16 cellular contexts compared by ENCODE assay signal in genomic region chrX:113274801-113275200, GRCh38.
DNase-seq lines count a peak whose midpoint lies in the region; ATAC-seq and TF ChIP-seq lines count a peak whose summit lies in the region.
"Had no signal": no experiment of that assay in that cellular context is flagged by ENCODE, and none has a peak within 500 bp of the region (broad histone marks: within the 10 kb centered on the region; RNA-seq: fewer than 3 reads in every experiment).

No MANE protein-coding gene starts in this region.

- H3K79me2 ChIP-seq in DND-41 (ENCODE audit: insufficient read depth, low read length), result no peaks in the 10 kb centered on the region
- no peaks in the 10 kb centered on the region for H3K79me2 ChIP-seq in smooth muscle cell (ENCODE audit: low read depth)

- peaks cover 42% of the 10 kb centered on the region for H3K4me1 ChIP-seq in DND-41 (ENCODE audit: insufficient read depth, low read length)
- peaks cover 12% of the 10 kb centered on the region for H3K4me1 ChIP-seq in SJCRH30
- H3K4me1 ChIP-seq in smooth muscle cell (ENCODE audit: low read depth), result no peaks in the 10 kb centered on the region
- H3K4me1 ChIP-seq: BE2C had no signal

- H3K4me3 ChIP-seq in DND-41 (ENCODE audit: low read depth in 1 of 2, low read length in 2 of 2) (peak overlapping the region in 1 of 2 experiments; percentile 47; a peak in 2 of 4 replicates), SJCRH30 (no peak overlapping the region), smooth muscle cell (no peak overlapping the region)
- H3K4me3 ChIP-seq: GM23248 had no signal

- H3K9me3 ChIP-seq in DND-41 (ENCODE audit: insufficient read depth, low read length, severe bottlenecking), result no peaks in the 10 kb centered on the region
- no peaks in the 10 kb centered on the region for H3K9me3 ChIP-seq in KOPT-K1 (ENCODE audit: insufficient read depth, low read length, poor library complexity, severe bottlenecking)
- H3K9me3 ChIP-seq in SJCRH30 (replicated peaks), result no peaks in the 10 kb centered on the region
- H3K9me3 ChIP-seq in smooth muscle cell (replicated peaks; ENCODE audit: low read depth), result no peaks in the 10 kb centered on the region
- H3K9me3 ChIP-seq: BE2C had no signal

- intact Hi-C loops in activated CD4-positive, alpha-beta T cell treated with anti-CD3 and anti-CD28 coated beads for 36 hours (cut with DNase I, micrococcal nuclease), result no loop called here

- H3K9me3 Mint-ChIP-seq in activated CD4-positive, alpha-beta T cell treated with anti-CD3 and anti-CD28 coated beads for 36 hours (ENCODE audit: low read depth), result peaks cover 1% of the 10 kb centered on the region
- no peaks in the 10 kb centered on the region for H3K9me3 Mint-ChIP-seq in glutamatergic neuron (ENCODE audit: unreplicated experiment)
- H3K9me3 Mint-ChIP-seq: CD8-positive, alpha-beta T cell had no signal

- H3K4me3 Mint-ChIP-seq in activated CD4-positive, alpha-beta T cell treated with anti-CD3 and anti-CD28 coated beads for 36 hours, result no peak overlapping the region
- no peak overlapping the region for H3K4me3 Mint-ChIP-seq in glutamatergic neuron (ENCODE audit: unreplicated experiment)
- H3K4me3 Mint-ChIP-seq: CD8-positive, alpha-beta T cell had no signal

- no peak overlapping the region for H3K27ac Mint-ChIP-seq in activated CD4-positive, alpha-beta T cell treated with anti-CD3 and anti-CD28 coated beads for 36 hours
- no peak overlapping the region for H3K27ac Mint-ChIP-seq in glutamatergic neuron (ENCODE audit: unreplicated experiment)
- H3K27ac Mint-ChIP-seq: CD8-positive, alpha-beta T cell had no signal

- H3K27me3 ChIP-seq in DND-41 (ENCODE audit: insufficient read depth, low read length, poor library complexity), result no peaks in the 10 kb centered on the region
- H3K27me3 ChIP-seq in SJCRH30, result no peaks in the 10 kb centered on the region
- no peaks in the 10 kb centered on the region for H3K27me3 ChIP-seq in smooth muscle cell (ENCODE audit: low read depth)
- H3K27me3 ChIP-seq: BE2C had no signal

- no peaks in the 10 kb centered on the region for H3K36me3 ChIP-seq in DND-41 (ENCODE audit: insufficient read depth, low read length)
- H3K36me3 ChIP-seq in KOPT-K1 (ENCODE audit: insufficient read depth, low read length), result no peaks in the 10 kb centered on the region
- H3K36me3 ChIP-seq in SJCRH30, result no peaks in the 10 kb centered on the region
- H3K36me3 ChIP-seq in smooth muscle cell (ENCODE audit: low read depth), result no peaks in the 10 kb centered on the region
- H3K36me3 ChIP-seq: BE2C had no signal

- POLR2A ChIA-PET in activated CD4-positive, alpha-beta T cell treated with anti-CD3 and anti-CD28 coated beads for 36 hours (lab: Charles Lee), result no interaction called here

- CTCF ChIA-PET in activated CD4-positive, alpha-beta T cell treated with anti-CD3 and anti-CD28 coated beads for 36 hours (lab: Charles Lee), result no interaction called here

- H3K4me1 Mint-ChIP-seq in activated CD4-positive, alpha-beta T cell treated with anti-CD3 and anti-CD28 coated beads for 36 hours, result no peaks in the 10 kb centered on the region
- H3K4me1 Mint-ChIP-seq in glutamatergic neuron (ENCODE audit: low read depth, unreplicated experiment), result no peaks in the 10 kb centered on the region

- peak overlapping the region; percentile 92 for H3K27ac ChIP-seq in DND-41 (ENCODE audit: low read length)
- peak overlapping the region; percentile 99 for H3K27ac ChIP-seq in KOPT-K1 (ENCODE audit: low read depth, low read length, poor library complexity, severe bottlenecking)
- H3K27ac ChIP-seq in SJCRH30, result peak overlapping the region; percentile 55
- H3K27ac ChIP-seq in smooth muscle cell (ENCODE audit: low read depth), result no peak overlapping the region
- H3K27ac ChIP-seq: C4-2B, GM23248 had no signal

- DNase-seq in DND-41, result peak; percentile 55
- DNase-seq in SJCRH30, result peak in 1 of 2 experiments; percentile 30
- DNase-seq in smooth muscle cell (lab: John Stamatoyannopoulos, UW; ENCODE audit: unreplicated experiment), result no peak
- DNase-seq in activated CD4-positive, alpha-beta T cell treated with anti-CD3 and anti-CD28 coated beads for 36 hours, result no peak
- DNase-seq in CD1c-positive myeloid dendritic cell (ENCODE audit: extremely low spot score), result no peak
- no peak for DNase-seq in glutamatergic neuron
- DNase-seq: BE2C; CD8-positive, alpha-beta T cell; COR-L47; DMS153; DMS79 treated with DMSO at 0.1 percent for 48 hours; GDM1; GM23248; IMR-90 had no signal

- H3K27me3 Mint-ChIP-seq in activated CD4-positive, alpha-beta T cell treated with anti-CD3 and anti-CD28 coated beads for 36 hours, result no peaks in the 10 kb centered on the region
- no peaks in the 10 kb centered on the region for H3K27me3 Mint-ChIP-seq in glutamatergic neuron (ENCODE audit: unreplicated experiment)

- H3F3A ChIP-seq in smooth muscle cell (ENCODE audit: low read depth), result no peaks in the 10 kb centered on the region

- H3K4me2 ChIP-seq in DND-41 (ENCODE audit: insufficient read depth, low read length), result peak overlapping the region; percentile 59
- H3K4me2 ChIP-seq in smooth muscle cell, result no peak overlapping the region

- H3K9ac ChIP-seq in DND-41 (ENCODE audit: low read depth, low read length) (peak overlapping the region; percentile 62), smooth muscle cell (ENCODE audit: low read depth) (no peak overlapping the region)
- H3K9ac ChIP-seq: GM23248 had no signal

- H4K20me1 ChIP-seq in DND-41 (ENCODE audit: insufficient read depth, low read length), result no peaks in the 10 kb centered on the region
- no peaks in the 10 kb centered on the region for H4K20me1 ChIP-seq in smooth muscle cell (ENCODE audit: low read depth)

- H2AFZ ChIP-seq in DND-41 (ENCODE audit: low read depth, low read length) (peak overlapping the region; percentile 62; the same call in 1 of the 2 replicates), smooth muscle cell (ENCODE audit: low read depth) (peak overlapping the region; percentile 48)
- H2AFZ ChIP-seq: GM23248 had no signal

- 89% methylated on average over 1 of the region's 1 CpG for WGBS in smooth muscle cell (ENCODE audit: low lambda C conversion rate)

- no peak for TF ChIP-seq CTCF in DND-41 (IDR thresholded peaks at IDR 0.05; ENCODE audit: borderline replicate concordance, extremely low read depth, low read length, poor library complexity, severe bottlenecking)
- TF ChIP-seq CTCF in smooth muscle cell (IDR thresholded peaks at IDR 0.05; ENCODE audit: borderline replicate concordance, insufficient read depth, poor library complexity, severe bottlenecking), result no peak
- TF ChIP-seq CTCF in glutamatergic neuron (IDR thresholded peaks at IDR 0.05; ENCODE audit: partially characterized antibody, unreplicated experiment), result no peak

- H3K36me3 Mint-ChIP-seq in activated CD4-positive, alpha-beta T cell treated with anti-CD3 and anti-CD28 coated beads for 36 hours (ENCODE audit: low read depth), result no peaks in the 10 kb centered on the region
- H3K36me3 Mint-ChIP-seq in glutamatergic neuron (ENCODE audit: unreplicated experiment), result no peaks in the 10 kb centered on the region
- H3K36me3 Mint-ChIP-seq: CD8-positive, alpha-beta T cell had no signal

- peak; percentile 82 for ATAC-seq in DND-41 (ENCODE audit: insufficient read depth, low read depth)
- no peak for ATAC-seq in activated CD4-positive, alpha-beta T cell treated with anti-CD3 and anti-CD28 coated beads for 36 hours
- ATAC-seq: CD8-positive, alpha-beta T cell had no signal
